In genomic region chr6:169950558-169950957, GRCh38 we compare ENCODE assay signal across 9 cellular contexts.
DNase-seq lines count a peak whose midpoint lies in the region; ATAC-seq and TF ChIP-seq lines count a peak whose summit lies in the region.
"Had no signal": no experiment of that assay in that cellular context is flagged by ENCODE, and none has a peak within 500 bp of the region (broad histone marks: within the 10 kb centered on the region; RNA-seq: fewer than 3 reads in every experiment).

No MANE protein-coding gene starts in this region.

- H3K27ac ChIP-seq in cardiac muscle cell: no peak overlapping the region
- H3K27ac ChIP-seq: thoracic aorta had no signal

- no peaks in the 10 kb centered on the region for H3K27me3 ChIP-seq in cardiac muscle cell

- peak; percentile 15 for DNase-seq in AG10803 (ENCODE audit: low read depth)
- no peak for DNase-seq in GM13977 (ENCODE audit: low spot score)
- peak; percentile 21 for DNase-seq in RKO (ENCODE audit: low spot score)
- peak in 1 of 2 donors; percentile 17 for DNase-seq in cardiac muscle cell (ENCODE audit: low read depth in 1 of 2, low spot score in 1 of 2)
- no peak for DNase-seq in effector CD8-positive, alpha-beta T cell (lab: John Stamatoyannopoulos, UW)
- no peak for DNase-seq in GOT3 (lab: John Stamatoyannopoulos, UW)

- ATAC-seq in HG03108 (IDR thresholded peaks at IDR 0.05; ENCODE audit: unreplicated experiment) (no peak), GM18861 (IDR thresholded peaks at IDR 0.05; ENCODE audit: unreplicated experiment) (no peak)

- TF ChIP-seq CTCF in AG10803 (conservative IDR thresholded peaks at IDR 0.05; ENCODE audit: low read length) (peak; percentile 42), GM13977 (IDR thresholded peaks at IDR 0.05; ENCODE audit: extremely low read depth, insufficient read depth, missing control alignments) (peak; percentile 32), cardiac muscle cell (IDR thresholded peaks at IDR 0.05; ENCODE audit: low read depth, low read length) (peak; percentile 16)

- H3K9me3 ChIP-seq in cardiac muscle cell (ENCODE audit: low read depth): no peaks in the 10 kb centered on the region
- H3K9me3 ChIP-seq: thoracic aorta had no signal

- H3K36me3 ChIP-seq in cardiac muscle cell: no peaks in the 10 kb centered on the region
- H3K36me3 ChIP-seq: thoracic aorta had no signal

- in situ Hi-C loops in GM13977 (cut with MboI; ENCODE audit: low pct_unique_long_range_greater_than_20kb, low sequenced_read_pairs, unreplicated experiment): no loop called here

- H3K4me3 ChIP-seq in AG10803 (ENCODE audit: low read length) (no peak overlapping the region), cardiac muscle cell (no peak overlapping the region)
- H3K4me3 ChIP-seq: thoracic aorta had no signal

- no peaks in the 10 kb centered on the region for H3K4me1 ChIP-seq in cardiac muscle cell (ENCODE audit: low read depth)

Comparison
In these comparisons a context has a peak if more than half of its experiments do, and no peak if none do; other contexts are left out.
1. DNase-seq: peak in AG10803 (single experiment) and RKO (single experiment); none in GM13977 (single experiment), effector CD8-positive, alpha-beta T cell (single experiment) and GOT3 (single experiment).
2. Peak in every context shown above with its lines, with median percentiles within 50 percentile points of each other: CTCF ChIP-seq.